Comparison of ENCODE assay signal across 30 cellular contexts in genomic region chr5:29042152-29042551, GRCh38.
"Had no signal": no experiment of that assay in that cellular context is flagged by ENCODE, and none has a peak within 500 bp of the region (broad histone marks: within the 10 kb centered on the region; RNA-seq: fewer than 3 reads in every experiment).

No MANE protein-coding gene starts in this region.

- H3K4me3 Mint-ChIP-seq: activated CD4-positive, alpha-beta memory T cell treated with anti-CD3 and anti-CD28 coated beads, Interleukin-2, amount 10 ng/mL, durations not matched to agents 7 days and 5 days; activated CD4-positive, alpha-beta T cell treated with anti-CD3 and anti-CD28 coated beads, Interleukin-2, amount 10 ng/mL, durations not matched to agents 7 days and 5 days; activated naive CD8-positive, alpha-beta T cell; activated T-cell treated with anti-CD3 and anti-CD28 coated beads, Interleukin-2, amount 50 U/mL, for 24 hours; activated T-cell treated with anti-CD3 and anti-CD28 coated beads, Interleukin-2, amount 50 U/mL, for 72 hours; central memory CD8-positive, alpha-beta T cell; dendritic cell treated with granulocyte-macrophage colony-stimulating factor and Interleukin-4, amounts not matched to agents 40 ng/mL and 50 ng/mL, for 4 days; endodermal cell; T-helper 17 cell; T-helper 2 cell treated with Interferon-gamma antibody and Interleukin-4, amounts not matched to agents 5 μg/mL and 100 μg/mL, for 36 hours had no signal

- H3K27ac ChIP-seq: brain microvascular endothelial cell, coronary artery, dorsolateral prefrontal cortex, WERI-Rb-1 had no signal

- H3K9me3 Mint-ChIP-seq: activated CD4-positive, alpha-beta memory T cell treated with anti-CD3 and anti-CD28 coated beads, Interleukin-2, amount 10 ng/mL, durations not matched to agents 7 days and 5 days; central memory CD8-positive, alpha-beta T cell; dendritic cell treated with granulocyte-macrophage colony-stimulating factor and Interleukin-4, amounts not matched to agents 40 ng/mL and 50 ng/mL, for 4 days had no signal

- H3K4me1 Mint-ChIP-seq: activated CD4-positive, alpha-beta memory T cell treated with anti-CD3 and anti-CD28 coated beads, Interleukin-2, amount 10 ng/mL, durations not matched to agents 7 days and 5 days; activated CD4-positive, alpha-beta T cell treated with anti-CD3 and anti-CD28 coated beads, Interleukin-2, amount 10 ng/mL, durations not matched to agents 7 days and 5 days; central memory CD8-positive, alpha-beta T cell; T-helper 17 cell had no signal

- ATAC-seq: activated T-cell treated with anti-CD3 and anti-CD28 coated beads, Interleukin-2, amount 50 U/mL, for 72 hours; esophagus mucosa; T-helper 17 cell had no signal

- H3K4me3 ChIP-seq: coronary artery, dorsolateral prefrontal cortex had no signal

- DNase-seq: activated CD4-positive, alpha-beta memory T cell treated with anti-CD3 and anti-CD28 coated beads, Interleukin-2, amount 10 ng/mL, durations not matched to agents 7 days and 5 days; activated CD4-positive, alpha-beta T cell treated with anti-CD3 and anti-CD28 coated beads for 1 hour; activated CD4-positive, alpha-beta T cell treated with anti-CD3 and anti-CD28 coated beads for 4 hours; activated CD4-positive, alpha-beta T cell treated with anti-CD3 and anti-CD28 coated beads, Interleukin-2, amount 10 ng/mL, durations not matched to agents 7 days and 5 days; activated CD4-positive, alpha-beta T cell treated with anti-CD3 and anti-CD28 coated beads, Interleukin-2, amount 50 U/mL, for 4 hours; activated CD8-positive, alpha-beta memory T cell treated with anti-CD3 and anti-CD28 coated beads, Interleukin-2, amount 50 U/mL, for 48 hours; activated gamma-delta T cell; activated naive CD4-positive, alpha-beta T cell treated with anti-CD3 and anti-CD28 coated beads, Interleukin-2, amount 50 U/mL, for 16 hours; activated naive CD4-positive, alpha-beta T cell treated with Interleukin-2 at 50 U/mL for 16 hours; activated T-cell treated with anti-CD3 and anti-CD28 coated beads for 4 hours; activated T-cell treated with anti-CD3 and anti-CD28 coated beads, Interleukin-2, amount 50 U/mL, for 24 hours; activated T-cell treated with anti-CD3 and anti-CD28 coated beads, Interleukin-2, amount 50 U/mL, for 72 hours; amniotic stem cell; anterior cingulate cortex; brain microvascular endothelial cell; dorsolateral prefrontal cortex; effector memory CD4-positive, alpha-beta T cell; endodermal cell; foreskin fibroblast; head of caudate nucleus; T-helper 1 cell; T-helper 17 cell; T1000; WERI-Rb-1 had no signal

- H3K27ac Mint-ChIP-seq: activated CD4-positive, alpha-beta memory T cell treated with anti-CD3 and anti-CD28 coated beads, Interleukin-2, amount 10 ng/mL, durations not matched to agents 7 days and 5 days; activated CD4-positive, alpha-beta T cell treated with anti-CD3 and anti-CD28 coated beads, Interleukin-2, amount 10 ng/mL, durations not matched to agents 7 days and 5 days; activated naive CD8-positive, alpha-beta T cell; activated T-cell treated with anti-CD3 and anti-CD28 coated beads, Interleukin-2, amount 50 U/mL, for 24 hours; activated T-cell treated with anti-CD3 and anti-CD28 coated beads, Interleukin-2, amount 50 U/mL, for 72 hours; dendritic cell treated with granulocyte-macrophage colony-stimulating factor and Interleukin-4, amounts not matched to agents 40 ng/mL and 50 ng/mL, for 4 days; endodermal cell; T-helper 17 cell; T-helper 2 cell treated with Interferon-gamma antibody and Interleukin-4, amounts not matched to agents 5 μg/mL and 100 μg/mL, for 36 hours had no signal

- H3K36me3 Mint-ChIP-seq: activated naive CD8-positive, alpha-beta T cell had no signal

- H3K27me3 Mint-ChIP-seq: activated CD4-positive, alpha-beta memory T cell treated with anti-CD3 and anti-CD28 coated beads, Interleukin-2, amount 10 ng/mL, durations not matched to agents 7 days and 5 days; activated CD4-positive, alpha-beta T cell treated with anti-CD3 and anti-CD28 coated beads, Interleukin-2, amount 10 ng/mL, durations not matched to agents 7 days and 5 days; activated naive CD8-positive, alpha-beta T cell; activated T-cell treated with anti-CD3 and anti-CD28 coated beads, Interleukin-2, amount 50 U/mL, for 24 hours; central memory CD8-positive, alpha-beta T cell; dendritic cell treated with granulocyte-macrophage colony-stimulating factor and Interleukin-4, amounts not matched to agents 40 ng/mL and 50 ng/mL, for 4 days; T-helper 17 cell had no signal

- H3K27me3 ChIP-seq: brain microvascular endothelial cell, dorsolateral prefrontal cortex had no signal

- H3K36me3 ChIP-seq: brain microvascular endothelial cell, WERI-Rb-1 had no signal
